In genomic region chr3:13051066-13051465, GRCh38 we compare ENCODE assay signal across 3 cellular contexts.
TF ChIP-seq lines count a peak whose summit lies in the region.

No MANE protein-coding gene starts in this region.

TF ChIP-seq in SK-N-SH, 30 proteins besides CTCF, POLR2A, EP300 and RAD21:
- TF ChIP-seq MEF2A (IDR thresholded peaks at IDR 0.05; ENCODE audit: borderline replicate concordance, low read depth) (no peak), MAX (IDR thresholded peaks at IDR 0.05; ENCODE audit: low read depth) (no peak), EZH2phosphoT487 (IDR thresholded peaks at IDR 0.05; ENCODE audit: borderline replicate concordance, low read depth) (no peak)
TF ChIP-seq in SK-N-SH: peak in this region for 0.

TF ChIP-seq in SK-N-SH treated with all-trans-retinoic acid at 6 μM for 48 hours, 23 proteins besides CTCF, POLR2A, EP300 and RAD21:
- no peak for TF ChIP-seq ZFP3 (CRISPR knock-in tag; IDR thresholded peaks at IDR 0.05)
- TF ChIP-seq ESRRG (CRISPR knock-in tag; IDR thresholded peaks at IDR 0.05) = no peak
- no peak for TF ChIP-seq RARB (CRISPR knock-in tag; IDR thresholded peaks at IDR 0.05)
- TF ChIP-seq TOX (CRISPR knock-in tag; IDR thresholded peaks at IDR 0.05; ENCODE audit: borderline replicate concordance) = no peak

TF ChIP-seq in H1, 55 proteins besides CTCF, POLR2A, EP300 and RAD21:
- TF ChIP-seq BACH1 (IDR thresholded peaks at IDR 0.05; ENCODE audit: low read length) (no peak), RNF2 (IDR thresholded peaks at IDR 0.05; ENCODE audit: borderline replicate concordance, low read depth, low read length, missing control alignments, poor library complexity, severe bottlenecking) (no peak)
